7 cellular contexts compared by ENCODE assay signal in the genomic region with DNA sequence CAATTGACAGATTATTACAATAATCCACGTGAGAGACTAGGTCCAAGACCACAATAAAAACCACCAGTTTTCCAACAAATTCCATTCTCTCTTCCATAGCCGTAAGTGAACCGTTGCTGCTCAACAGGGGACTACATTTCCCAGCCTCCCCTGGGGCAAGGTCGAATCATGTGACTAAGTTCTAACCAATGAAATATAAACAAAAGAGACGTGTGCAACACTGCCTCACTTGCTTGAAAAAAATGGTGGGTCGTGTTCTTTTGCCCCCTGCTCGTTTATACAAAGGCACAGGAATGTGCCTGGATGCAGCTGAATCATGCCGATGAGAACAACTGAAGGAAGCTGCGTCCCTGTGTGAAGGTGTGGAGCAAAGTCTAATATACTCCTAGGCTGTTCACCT. TPM values are rescaled to one million over a fixed set of nuclear protein-coding genes. Genes with fewer than 3 reads are reported as not detected.
DNase-seq lines count a peak whose midpoint lies in the region; ATAC-seq and TF ChIP-seq lines count a peak whose summit lies in the region.

No MANE protein-coding gene starts in this region.

- no peak overlapping the region for H3K4me3 ChIP-seq in gastroesophageal sphincter

- TF ChIP-seq CTCF in gastroesophageal sphincter (IDR thresholded peaks at IDR 0.05), result no peak

- no peak overlapping the region for H3K27ac ChIP-seq in gastroesophageal sphincter

- H3K36me3 ChIP-seq in gastroesophageal sphincter, result no peaks in the 10 kb centered on the region

- TF ChIP-seq POLR2A in gastroesophageal sphincter (IDR thresholded peaks at IDR 0.05), result no peak

- no peaks in the 10 kb centered on the region for H3K27me3 ChIP-seq in gastroesophageal sphincter

- TF ChIP-seq EP300 in gastroesophageal sphincter (IDR thresholded peaks at IDR 0.05), result no peak

- no peaks in the 10 kb centered on the region for H3K9me3 ChIP-seq in gastroesophageal sphincter

- H3K4me1 ChIP-seq in gastroesophageal sphincter, result no peaks in the 10 kb centered on the region

- DNase-seq in HT1080 (ENCODE audit: low read depth) (peak; percentile 74), RKO (ENCODE audit: low spot score) (peak; percentile 40), renal cortical epithelial cell (ENCODE audit: low read depth) (peak; percentile 38), cortex of kidney (lab: John Stamatoyannopoulos, UW) (no peak)
- DNase-seq in activated T-cell treated with anti-CD3 and anti-CD28 coated beads, Interleukin-2, amount 50 U/mL, for 48 hours, result no peak

- WGBS in gastroesophageal sphincter (ENCODE audit: low coverage in 1 of 2), 2 donors, result 22 to 29% methylated on average over 8 of the region's 9 CpGs

- ATAC-seq in gastroesophageal sphincter (peak; percentile 76), GM21526 (IDR thresholded peaks at IDR 0.05; ENCODE audit: low FRiP score, unreplicated experiment) (no peak)

RNA-seq across cellular contexts. Expression of a gene that starts 51.1 kb away (rescaled TPM):
- 8.7 TPM in 2 replicates for total RNA-seq in HT1080 (2014; rRNA removed; shearing (Covaris generic))
- polyA plus RNA-seq in HT1080 (2015; cell fraction: cytosol; rRNA removed), result 7.1 and 7.8 TPM in 2 replicates
- 5.2 and 5.9 TPM in 2 replicates for polyA plus RNA-seq in HT1080 (2015; cell fraction: nucleus; rRNA removed)
- total RNA-seq in gastroesophageal sphincter, result 100 to 1,000 TPM; 389 to 508 (median 448) TPM
- 62.0 and 125 TPM in 2 replicates for total RNA-seq in renal cortical epithelial cell

Comparison
In these comparisons a context has a peak if more than half of its experiments do, and no peak if none do; other contexts are left out.
1. DNase-seq: peak in HT1080 (single experiment), RKO (single experiment) and renal cortical epithelial cell (single experiment); none in activated T-cell treated with anti-CD3 and anti-CD28 coated beads, Interleukin-2, amount 50 U/mL, for 48 hours (0 of 2) and cortex of kidney (single experiment).